In genomic region chr4:153448003-153448731, GRCh38 we compare ENCODE assay signal across 9 cellular contexts. TPM values are rescaled to one million over a fixed set of nuclear protein-coding genes. Genes with fewer than 3 reads are reported as not detected.
DNase-seq lines count a peak whose midpoint lies in the region; ATAC-seq and TF ChIP-seq lines count a peak whose summit lies in the region.
"Had no signal": no experiment of that assay in that cellular context is flagged by ENCODE, and none has a peak within 500 bp of the region (broad histone marks: within the 10 kb centered on the region; RNA-seq: fewer than 3 reads in every experiment).

No MANE protein-coding gene starts in this region.

- H4K12ac ChIP-seq in trophoblast cell (ENCODE audit: low read depth, low read length): no peak overlapping the region

- H3K9me3 ChIP-seq in DND-41 (ENCODE audit: insufficient read depth, low read length, severe bottlenecking) (no peaks in the 10 kb centered on the region), trophoblast cell (ENCODE audit: insufficient read depth, low read depth, low read length) (no peaks in the 10 kb centered on the region), colonic mucosa (no peaks in the 10 kb centered on the region)
- H3K9me3 ChIP-seq: prostate gland had no signal

- H3K4me3 ChIP-seq in DND-41 (ENCODE audit: low read depth in 1 of 2, low read length in 2 of 2) (no peak overlapping the region), cardiac fibroblast (replicated peaks in 1 of 2; ENCODE audit: low read depth in 2 of 2, low read length in 2 of 2) (peak overlapping the region in 1 of 2 donors; percentile 12), trophoblast cell (ENCODE audit: low read depth, low read length) (no peak overlapping the region), colonic mucosa (no peak overlapping the region)
- H3K4me3 ChIP-seq: prostate gland had no signal

- H3K4me1 ChIP-seq in DND-41 (ENCODE audit: insufficient read depth, low read length): peaks cover 38% of the 10 kb centered on the region
- peaks cover 16 to 18% of the 10 kb centered on the region in 2 experiments for H3K4me1 ChIP-seq in trophoblast cell (ENCODE audit: control insufficient read depth in 1 of 2, insufficient read depth in 2 of 2, low read length in 2 of 2)
- no peaks in the 10 kb centered on the region for H3K4me1 ChIP-seq in colonic mucosa
- H3K4me1 ChIP-seq: prostate gland had no signal

- no peak overlapping the region for H2BK5ac ChIP-seq in trophoblast cell (ENCODE audit: low read depth, low read length, poor library complexity)

- H3K36me3 ChIP-seq in DND-41 (ENCODE audit: insufficient read depth, low read length): no peaks in the 10 kb centered on the region
- no peaks in the 10 kb centered on the region for H3K36me3 ChIP-seq in trophoblast cell (ENCODE audit: control insufficient read depth in 1 of 2, insufficient read depth in 2 of 2, low read length in 2 of 2)
- no peaks in the 10 kb centered on the region for H3K36me3 ChIP-seq in colonic mucosa
- H3K36me3 ChIP-seq: prostate gland had no signal

- no peak overlapping the region for H3K18ac ChIP-seq in trophoblast cell (ENCODE audit: low read length)

- no peak for DNase-seq in DND-41
- DNase-seq in NCI-H2081 (lab: John Stamatoyannopoulos, UW): peak; percentile 35 to 66
- peak; percentile 49 to 54 for DNase-seq in cardiac fibroblast (ENCODE audit: low read depth in 2 of 2)
- no peak for DNase-seq in trophoblast cell
- DNase-seq in colonic mucosa: no peak
- no peak for DNase-seq in NOMO-1 treated with DMSO at 0.1 percent for 48 hours (lab: John Stamatoyannopoulos, UW; ENCODE audit: unreplicated experiment)
- no peak for DNase-seq in A172 (ENCODE audit: low spot score)

- H3K27me3 Mint-ChIP-seq in activated T-helper 17 cell treated with anti-CD3 and anti-CD28 coated beads, Interleukin-2, amount 50 U/mL, for 72 hours: no peaks in the 10 kb centered on the region

- H3K4me1 Mint-ChIP-seq in activated T-helper 17 cell treated with anti-CD3 and anti-CD28 coated beads, Interleukin-2, amount 50 U/mL, for 72 hours: peaks cover 16% of the 10 kb centered on the region

- H3K36me3 Mint-ChIP-seq in activated T-helper 17 cell treated with anti-CD3 and anti-CD28 coated beads, Interleukin-2, amount 50 U/mL, for 72 hours (ENCODE audit: low read depth): no peaks in the 10 kb centered on the region

- H3K79me1 ChIP-seq in trophoblast cell (ENCODE audit: low read length): peaks cover 14% of the 10 kb centered on the region

- H4K20me1 ChIP-seq in DND-41 (ENCODE audit: insufficient read depth, low read length): no peaks in the 10 kb centered on the region

- TF ChIP-seq CTCF in DND-41 (IDR thresholded peaks at IDR 0.05; ENCODE audit: borderline replicate concordance, extremely low read depth, low read length, poor library complexity, severe bottlenecking): no peak
- no peak for TF ChIP-seq CTCF in cardiac fibroblast (IDR thresholded peaks at IDR 0.05; ENCODE audit: low read depth, low read length)
- no peak for TF ChIP-seq CTCF in colonic mucosa (IDR thresholded peaks at IDR 0.05)

- H2BK12ac ChIP-seq in trophoblast cell (ENCODE audit: low read length): peak overlapping the region; percentile 90

- no peak overlapping the region for H2AK5ac ChIP-seq in trophoblast cell (ENCODE audit: low read length)

- no peaks in the 10 kb centered on the region; the same call in 1 of the 2 replicates for H3K79me2 ChIP-seq in DND-41 (ENCODE audit: insufficient read depth, low read length)
- H3K79me2 ChIP-seq in trophoblast cell (ENCODE audit: control insufficient read depth, insufficient read depth, low read length, poor library complexity): peaks cover 1% of the 10 kb centered on the region

- H2BK120ac ChIP-seq in trophoblast cell (ENCODE audit: insufficient read depth, low read length, poor library complexity): peak overlapping the region; percentile 23

- H3K4ac ChIP-seq in trophoblast cell (ENCODE audit: low read depth, low read length): no peak overlapping the region

- H3K9ac ChIP-seq in DND-41 (ENCODE audit: low read depth, low read length): no peak overlapping the region
- no peak overlapping the region for H3K9ac ChIP-seq in trophoblast cell (ENCODE audit: low read length)
- H3K9ac ChIP-seq in colonic mucosa (ENCODE audit: low read depth in 2 of 2, low read length in 2 of 2): no peak overlapping the region

- H4K91ac ChIP-seq in trophoblast cell (ENCODE audit: low read depth, low read length): peak overlapping the region; percentile 72

- 0 out of 2 replicates have a peak overlapping the region, but pooled peaks have one; percentile 4 for H3K27ac ChIP-seq in DND-41 (ENCODE audit: low read length)
- H3K27ac ChIP-seq in trophoblast cell (ENCODE audit: low read depth, low read length): no peak overlapping the region
- H3K27ac ChIP-seq in colonic mucosa: no peak overlapping the region
- H3K27ac ChIP-seq: prostate gland had no signal

- H3K4me2 ChIP-seq in DND-41 (ENCODE audit: insufficient read depth, low read length): no peak overlapping the region
- H3K4me2 ChIP-seq in trophoblast cell (ENCODE audit: low read length): no peak overlapping the region

- H3K14ac ChIP-seq in trophoblast cell (ENCODE audit: low read length): no peak overlapping the region

- no peak overlapping the region for H3K4me3 Mint-ChIP-seq in activated T-helper 17 cell treated with anti-CD3 and anti-CD28 coated beads, Interleukin-2, amount 50 U/mL, for 72 hours

- no peak overlapping the region for H3K27ac Mint-ChIP-seq in activated T-helper 17 cell treated with anti-CD3 and anti-CD28 coated beads, Interleukin-2, amount 50 U/mL, for 72 hours

- H2AFZ ChIP-seq in DND-41 (ENCODE audit: low read depth, low read length): no peak overlapping the region
- H2AFZ ChIP-seq in trophoblast cell (ENCODE audit: insufficient read depth, low read length, poor library complexity): no peak overlapping the region

- H3K27me3 ChIP-seq in DND-41 (ENCODE audit: insufficient read depth, low read length, poor library complexity): no peaks in the 10 kb centered on the region
- no peaks in the 10 kb centered on the region for H3K27me3 ChIP-seq in trophoblast cell (ENCODE audit: insufficient read depth, low read length)
- H3K27me3 ChIP-seq in colonic mucosa: no peaks in the 10 kb centered on the region

- H3K23ac ChIP-seq in trophoblast cell (ENCODE audit: low read length): no peak overlapping the region

- H3K9me3 Mint-ChIP-seq in activated T-helper 17 cell treated with anti-CD3 and anti-CD28 coated beads, Interleukin-2, amount 50 U/mL, for 72 hours: no peaks in the 10 kb centered on the region

- ATAC-seq in DND-41 (ENCODE audit: insufficient read depth, low read depth): no peak
- no peak for ATAC-seq in activated T-helper 17 cell treated with anti-CD3 and anti-CD28 coated beads, Interleukin-2, amount 50 U/mL, for 72 hours (replicated peaks)

- no peak overlapping the region for H4K8ac ChIP-seq in trophoblast cell (ENCODE audit: low read depth, low read length)

- intact Hi-C loops in colonic mucosa (cut with DNase I): no loop called here

- no CpG with 5 or more reads among the region's 10 CpGs for WGBS in trophoblast cell (ENCODE audit: extremely low coverage, insufficient coverage, insufficient read length)

RNA-seq across cellular contexts. Expression of gene TMEM131L, which starts 18.0 kb away (rescaled TPM):
- 8.3 and 8.9 TPM in 2 replicates for polyA plus RNA-seq in trophoblast cell (2013)
- total RNA-seq in colonic mucosa: 1 to 10 TPM; 4.8 to 6.2 TPM
- 10 to 100 TPM; 19.1 to 30.9 TPM for total RNA-seq in activated T-helper 17 cell treated with anti-CD3 and anti-CD28 coated beads, Interleukin-2, amount 50 U/mL, for 72 hours
- 8.6 and 9.0 TPM in 2 replicates for total RNA-seq in A172 (2014; rRNA removed; shearing (Covaris generic))

Comparison
In these comparisons a context has a peak if more than half of its experiments do, and no peak if none do; other contexts are left out.
1. DNase-seq: peak in NCI-H2081 (2 of 2) and cardiac fibroblast (2 of 2); none in DND-41 (single experiment), trophoblast cell (0 of 2), colonic mucosa (single experiment), NOMO-1 treated with DMSO at 0.1 percent for 48 hours (single experiment) and A172 (single experiment).